11 cellular contexts compared by ENCODE assay signal in the genomic region with DNA sequence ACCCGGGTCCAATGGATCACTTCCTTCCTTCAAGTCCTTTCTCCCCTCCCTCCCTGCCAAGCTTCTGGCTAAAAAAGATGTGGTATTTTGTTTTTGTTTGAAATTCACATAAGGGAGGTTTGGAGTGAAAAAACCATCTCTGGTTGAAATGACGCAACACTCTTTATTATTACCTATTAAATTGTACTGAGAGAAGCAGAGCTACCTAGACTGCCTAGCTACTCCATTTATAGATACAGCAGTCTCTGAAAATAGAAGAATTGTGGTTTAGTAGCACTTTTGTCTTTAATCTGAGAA.
DNase-seq lines count a peak whose midpoint lies in the region; ATAC-seq and TF ChIP-seq lines count a peak whose summit lies in the region.
"Had no signal": no experiment of that assay in that cellular context is flagged by ENCODE, and none has a peak within 500 bp of the region (broad histone marks: within the 10 kb centered on the region; RNA-seq: fewer than 3 reads in every experiment).

No MANE protein-coding gene starts in this region.

- intact Hi-C loops in left ventricle myocardium superior (cut with micrococcal nuclease) (loop anchor here (2.0 to 10.0 kb wide), 2 partner anchors 268 to 584 kb away; partner anchors contain the start of gene MLLT3), thyroid gland (cut with DNase I) (loop anchor here (10.0 kb wide), 3 partner anchors 268 to 758 kb away; partner anchors contain the start of gene MLLT3)

- TF ChIP-seq POLR2A in thyroid gland (IDR thresholded peaks at IDR 0.05) = no peak

- in situ Hi-C loops in astrocyte of the spinal cord (cut with HindIII; ENCODE audit: low sequenced_read_pairs) = no loop called here

- DNase-seq in cardiac muscle cell (ENCODE audit: low read depth in 1 of 2, low spot score in 1 of 2) (no peak), left ventricle myocardium superior (no peak), astrocyte of the spinal cord (ENCODE audit: low read depth, low spot score) (peak; percentile 38), lung microvascular endothelial cell (ENCODE audit: low read depth in 2 of 2) (peak; percentile 28 to 50), thyroid gland (no peak), ecto neural progenitor cell (ENCODE audit: low spot score) (no peak), BE2C (no peak)
- DNase-seq: lower lobe of right lung, NCI-H1048, NCI-H446 treated with DMSO at 0.1 percent for 48 hours had no signal

- H3K4me3 ChIP-seq in cardiac muscle cell = peak overlapping the region; percentile 19
- H3K4me3 ChIP-seq in astrocyte of the spinal cord (ENCODE audit: low read depth, low read length) = no peak overlapping the region
- H3K4me3 ChIP-seq in thyroid gland (replicated peaks in 1 of 3) = no peak overlapping the region
- H3K4me3 ChIP-seq in BE2C (ENCODE audit: low read depth, low read length) = no peak overlapping the region
- H3K4me3 ChIP-seq: lower lobe of right lung had no signal

- H3K4me1 ChIP-seq in cardiac muscle cell (ENCODE audit: low read depth) (peaks cover 52% of the 10 kb centered on the region), thyroid gland (peaks cover 12 to 34% of the 10 kb centered on the region in 2 donors), BE2C (peaks cover 2% of the 10 kb centered on the region; the same call in 1 of the 2 replicates)

- H3K27me3 ChIP-seq in cardiac muscle cell = no peaks in the 10 kb centered on the region
- no peaks in the 10 kb centered on the region for H3K27me3 ChIP-seq in thyroid gland
- H3K27me3 ChIP-seq in BE2C = no peaks in the 10 kb centered on the region

- ATAC-seq in left ventricle myocardium superior (no peak), HG02885 (IDR thresholded peaks at IDR 0.05; ENCODE audit: poor library complexity, unreplicated experiment) (no peak)

- H3K9me3 ChIP-seq in cardiac muscle cell (ENCODE audit: low read depth) (no peaks in the 10 kb centered on the region), thyroid gland (no peaks in the 10 kb centered on the region), BE2C (no peaks in the 10 kb centered on the region)
- H3K9me3 ChIP-seq: lower lobe of right lung had no signal

- peaks cover 9% of the 10 kb centered on the region for H3K36me3 ChIP-seq in cardiac muscle cell
- H3K36me3 ChIP-seq in thyroid gland = no peaks in the 10 kb centered on the region
- no peaks in the 10 kb centered on the region for H3K36me3 ChIP-seq in BE2C
- H3K36me3 ChIP-seq: lower lobe of right lung had no signal

- 55 to 62% methylated on average over 2 of the region's 2 CpGs for WGBS in thyroid gland, 2 donors

- H3K27ac ChIP-seq in cardiac muscle cell (peak overlapping the region; percentile 91), thyroid gland (peak overlapping the region in 2 of 3 donors; percentile 43 to 66)

- TF ChIP-seq CTCF in cardiac muscle cell (IDR thresholded peaks at IDR 0.05; ENCODE audit: low read depth, low read length) (no peak), astrocyte of the spinal cord (IDR thresholded peaks at IDR 0.05; ENCODE audit: low read depth, low read length) (no peak), thyroid gland (IDR thresholded peaks at IDR 0.05) (no peak), BE2C (IDR thresholded peaks at IDR 0.05; ENCODE audit: low read depth, low read length) (no peak)

Comparison
In these comparisons a context has a peak if more than half of its experiments do, and no peak if none do; other contexts are left out.
1. DNase-seq: peak in astrocyte of the spinal cord (single experiment) and lung microvascular endothelial cell (2 of 2); none in cardiac muscle cell (0 of 2), left ventricle myocardium superior (single experiment), thyroid gland (0 of 2), ecto neural progenitor cell (single experiment) and BE2C (single experiment).